8 cellular contexts compared by ENCODE assay signal in genomic region chr9:112074250-112075008, GRCh38.
A peak's percentile ranks its signal among the peaks of the same experiment; 100 is the strongest.
DNase-seq lines count a peak whose midpoint lies in the region; ATAC-seq, FAIRE-seq and TF ChIP-seq lines count a peak whose summit lies in the region.

No MANE protein-coding gene starts in this region.

- H3K27ac ChIP-seq in A673 (ENCODE audit: low read depth, low read length, poor library complexity, severe bottlenecking) (no peak overlapping the region), astrocyte (ENCODE audit: low read depth, low read length) (peak overlapping the region; percentile 91), smooth muscle cell (ENCODE audit: low read depth) (peak overlapping the region; percentile 92)

- no peaks in the 10 kb centered on the region for H3K9me3 ChIP-seq in A673 (ENCODE audit: low read depth, low read length, poor library complexity, severe bottlenecking)
- H3K9me3 ChIP-seq in MG63: no peaks in the 10 kb centered on the region
- no peaks in the 10 kb centered on the region for H3K9me3 ChIP-seq in astrocyte (ENCODE audit: insufficient read depth, low read depth, low read length)
- no peaks in the 10 kb centered on the region for H3K9me3 ChIP-seq in smooth muscle cell (replicated peaks; ENCODE audit: low read depth)

- no peaks in the 10 kb centered on the region for H3K36me3 ChIP-seq in A673 (ENCODE audit: insufficient read depth, low read length, poor library complexity, severe bottlenecking)
- H3K36me3 ChIP-seq in MG63: no peaks in the 10 kb centered on the region; the same call in 1 of the 2 replicates
- no peaks in the 10 kb centered on the region for H3K36me3 ChIP-seq in astrocyte (ENCODE audit: insufficient read depth, low read length)
- no peaks in the 10 kb centered on the region for H3K36me3 ChIP-seq in smooth muscle cell (ENCODE audit: low read depth)

- H3K79me2 ChIP-seq in astrocyte (ENCODE audit: insufficient read depth, low read length) (no peaks in the 10 kb centered on the region), smooth muscle cell (ENCODE audit: low read depth) (no peaks in the 10 kb centered on the region)

- WGBS in smooth muscle cell (ENCODE audit: low lambda C conversion rate): 17% methylated on average over 11 of the region's 11 CpGs

- H3K9me3 Mint-ChIP-seq in astrocyte (ENCODE audit: unreplicated experiment): no peaks in the 10 kb centered on the region

- peak overlapping the region; percentile 94 for H3K27ac Mint-ChIP-seq in astrocyte (ENCODE audit: unreplicated experiment)

- H3K4me3 ChIP-seq in A673 (ENCODE audit: low read depth, low read length, poor library complexity, severe bottlenecking) (no peak overlapping the region), MG63 (no peak overlapping the region), astrocyte (ENCODE audit: insufficient read depth, low read depth, low read length) (no peak overlapping the region), smooth muscle cell (no peak overlapping the region)

- no TSS peak for BruUV-seq in A673 (replicated peaks; lab: Mats Ljungman, UMichigan)

- peak overlapping the region; percentile 23 for H3K4me3 Mint-ChIP-seq in astrocyte (ENCODE audit: unreplicated experiment)

- H4K20me1 ChIP-seq in astrocyte (ENCODE audit: insufficient read depth, low read length) (no peaks in the 10 kb centered on the region), smooth muscle cell (ENCODE audit: low read depth) (no peaks in the 10 kb centered on the region)

- H3K27me3 Mint-ChIP-seq in astrocyte (ENCODE audit: low read depth, unreplicated experiment): no peaks in the 10 kb centered on the region

- peaks cover 25% of the 10 kb centered on the region for H3K4me1 Mint-ChIP-seq in astrocyte (ENCODE audit: low read depth, unreplicated experiment)

- in situ Hi-C loops in GM13977 (cut with MboI; ENCODE audit: low pct_unique_long_range_greater_than_20kb, low sequenced_read_pairs, unreplicated experiment): loop anchor here (25.0 kb wide), 1 partner anchor 713 kb away; no protein-coding TSS in a partner anchor

- peak; percentile 96 for TF ChIP-seq CTCF in A673 (conservative IDR thresholded peaks at IDR 0.05; ENCODE audit: low read depth, low read length)
- peak; percentile 87 for TF ChIP-seq CTCF in GM13977 (IDR thresholded peaks at IDR 0.05; ENCODE audit: extremely low read depth, insufficient read depth, missing control alignments)
- TF ChIP-seq CTCF in astrocyte (IDR thresholded peaks at IDR 0.05; ENCODE audit: insufficient read depth, low read depth, low read length): peak; percentile 97
- TF ChIP-seq CTCF in smooth muscle cell (IDR thresholded peaks at IDR 0.05; ENCODE audit: borderline replicate concordance, insufficient read depth, poor library complexity, severe bottlenecking): peak; percentile 94

- no peak overlapping the region for H2AFZ ChIP-seq in astrocyte (ENCODE audit: low read depth, low read length)
- no peak overlapping the region for H2AFZ ChIP-seq in smooth muscle cell (ENCODE audit: low read depth)

- CTCF ChIA-PET in A673 (lab: Charles Lee): interaction anchor here (0.5 to 1.6 kb wide), 11 partner anchors 17 to 476 kb away, joined by 3 to 23 read pairs (median 4); partner anchors contain the start of gene UGCG

- H3K9ac ChIP-seq in astrocyte (ENCODE audit: low read length) (peak overlapping the region; percentile 76), smooth muscle cell (ENCODE audit: low read depth) (peak overlapping the region; percentile 73)

- peaks cover 18% of the 10 kb centered on the region for H3F3A ChIP-seq in smooth muscle cell (ENCODE audit: low read depth)

- H3K4me1 ChIP-seq in A673 (ENCODE audit: insufficient read depth, low read length, poor library complexity, severe bottlenecking): no peaks in the 10 kb centered on the region
- peaks cover 19% of the 10 kb centered on the region for H3K4me1 ChIP-seq in astrocyte (ENCODE audit: insufficient read depth, low read length)
- H3K4me1 ChIP-seq in smooth muscle cell (ENCODE audit: low read depth): peaks cover 3% of the 10 kb centered on the region

- no peak for ATAC-seq in GM18511 (IDR thresholded peaks at IDR 0.05; ENCODE audit: unreplicated experiment)

- intact Hi-C loops in A673 (cut with micrococcal nuclease; ENCODE audit: unreplicated experiment): loop anchor here (1.0 to 10.0 kb wide), 4 partner anchors 178 to 480 kb away; partner anchors contain the start of genes PTGR1 and UGCG

- POLR2A ChIA-PET in A673 (lab: Charles Lee; ENCODE audit: low non-redundant PET): no interaction called here

- peaks cover 5% of the 10 kb centered on the region for H3K36me3 Mint-ChIP-seq in astrocyte (ENCODE audit: low read depth, unreplicated experiment)

- H3K4me2 ChIP-seq in astrocyte (ENCODE audit: low read length): peak overlapping the region; percentile 59
- H3K4me2 ChIP-seq in smooth muscle cell: peak overlapping the region; percentile 35

- H3K27me3 ChIP-seq in A673 (replicated peaks; ENCODE audit: insufficient read depth, low read depth, low read length, poor library complexity): no peaks in the 10 kb centered on the region
- H3K27me3 ChIP-seq in MG63: no peaks in the 10 kb centered on the region
- H3K27me3 ChIP-seq in astrocyte (ENCODE audit: insufficient read depth, low read length): no peaks in the 10 kb centered on the region
- H3K27me3 ChIP-seq in smooth muscle cell (ENCODE audit: low read depth): no peaks in the 10 kb centered on the region

- peak; percentile 88 for FAIRE-seq in astrocyte (lab: Jason Lieb, UNC)

- DNase-seq in A673 (ENCODE audit: low spot score): peak; percentile 78
- no peak for DNase-seq in GM13977 (ENCODE audit: low spot score)
- DNase-seq in MG63: peak; percentile 66
- DNase-seq in T-helper 9 cell: peak; percentile 64
- peak; percentile 94 for DNase-seq in astrocyte (ENCODE audit: low read depth)
- peak; percentile 25 for DNase-seq in iPS DF 19.7 (ENCODE audit: low read depth, low spot score)
- DNase-seq in smooth muscle cell (lab: John Stamatoyannopoulos, UW; ENCODE audit: unreplicated experiment): no peak

Comparison
In these comparisons a context has a peak if more than half of its experiments do, and no peak if none do; other contexts are left out.
1. DNase-seq: peak in A673 (single experiment), MG63 (single experiment), T-helper 9 cell (single experiment), astrocyte (single experiment) and iPS DF 19.7 (single experiment); none in GM13977 (single experiment) and smooth muscle cell (single experiment).
2. Peak in every context shown above with its lines, with median percentiles within 50 percentile points of each other: CTCF ChIP-seq.